In the genomic region with DNA sequence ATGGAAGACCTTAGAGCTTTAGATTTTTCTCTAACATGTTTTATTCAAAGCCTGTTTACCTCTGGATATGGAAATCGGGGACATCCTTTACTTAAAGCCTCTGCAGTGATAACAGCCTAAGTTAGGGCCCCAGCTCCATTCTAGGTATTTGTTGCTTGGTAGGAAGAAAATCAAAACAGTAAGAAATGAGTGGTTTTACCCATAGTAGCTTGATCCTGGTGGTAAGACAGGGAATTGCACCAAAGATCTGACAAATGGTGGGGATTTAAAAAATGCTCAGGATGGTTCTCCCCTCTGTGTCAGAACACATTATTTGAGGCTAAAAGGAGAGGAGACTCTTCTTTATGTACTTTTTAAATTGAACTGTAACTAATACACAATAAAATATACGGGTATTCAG, we compare ENCODE assay signal across 15 cellular contexts. TPM values are rescaled to one million over a fixed set of nuclear protein-coding genes. Genes with fewer than 3 reads are reported as not detected.
A peak's percentile ranks its signal among the peaks of the same experiment; 100 is the strongest.
DNase-seq lines count a peak whose midpoint lies in the region; ATAC-seq, FAIRE-seq and TF ChIP-seq lines count a peak whose summit lies in the region.
"Had no signal": no experiment of that assay in that cellular context is flagged by ENCODE, and none has a peak within 500 bp of the region (broad histone marks: within the 10 kb centered on the region; RNA-seq: fewer than 3 reads in every experiment).

No MANE protein-coding gene starts in this region.

- DNase-seq in A549 (ENCODE audit: low read depth in 1 of 2, low spot score in 1 of 2): peak; percentile 1 to 4
- DNase-seq in NAMALWA (ENCODE audit: low spot score): peak; percentile 30
- peak; percentile 1 to 2 for DNase-seq in erythroblast (lab: John Stamatoyannopoulos, UW)
- DNase-seq in foreskin fibroblast: no peak
- no peak for DNase-seq in HPDE6-E6E7 (ENCODE audit: extremely low spot score)
- no peak for DNase-seq in NCI-H1930 (lab: John Stamatoyannopoulos, UW)
- DNase-seq in HepG2 (ENCODE audit: low spot score): no peak
- DNase-seq: activated naive CD4-positive, alpha-beta T cell treated with anti-CD3 and anti-CD28 coated beads, Interleukin-2, amount 10 ng/mL, durations not matched to agents 7 days and 5 days; Right ventricle myocardium superior; stimulated activated CD4-positive, alpha-beta T cell treated with anti-CD3 and anti-CD28 coated beads, Interleukin-4, amount 100 ng/mL, for 4 hours; stimulated activated naive CD4-positive, alpha-beta T cell treated with Interleukin-2 at 50 U/mL for 16 hours had no signal

- in situ Hi-C loops in HepG2 (cut with HindIII; ENCODE audit: extremely low pct_ligation_motif_present, low pct_unique_long_range_greater_than_20kb): no loop called here

- no peaks in the 10 kb centered on the region for H3K27me3 ChIP-seq in HepG2 (ENCODE audit: control insufficient read depth in 1 of 2, insufficient read depth in 2 of 2, low read length in 2 of 2)

- ATAC-seq in A549 (no peak), HepG2 (no peak)

- no peaks in the 10 kb centered on the region for H3K79me2 ChIP-seq in HepG2 (ENCODE audit: insufficient read depth, low read length)

- POLR2A ChIA-PET in A549 (lab: Yijun Ruan, JAX): no interaction called here
- POLR2A ChIA-PET in HepG2 (lab: Yijun Ruan, JAX): no interaction called here

- H3K4me1 ChIP-seq in A549: no peaks in the 10 kb centered on the region
- no peaks in the 10 kb centered on the region for H3K4me1 ChIP-seq in HepG2 (ENCODE audit: insufficient read depth, low read length)

- TF ChIP-seq EP300 in A549 (IDR thresholded peaks at IDR 0.05) (no peak), HepG2 (IDR thresholded peaks at IDR 0.05; ENCODE audit: low read depth in 2 of 2, low read length in 2 of 2) (no peak), HepG2 (CRISPR knock-in tag; IDR thresholded peaks at IDR 0.05; ENCODE audit: borderline replicate concordance) (no peak)

- no peaks in the 10 kb centered on the region for H4K20me1 ChIP-seq in HepG2 (ENCODE audit: insufficient read depth, low read length)

- no peaks in the 10 kb centered on the region for H3K36me3 ChIP-seq in HepG2 (replicated peaks in 1 of 2; ENCODE audit: control insufficient read depth in 1 of 2, insufficient read depth in 2 of 2, low read length in 2 of 2)

- TF ChIP-seq POLR2A in A549 (IDR thresholded peaks at IDR 0.05; ENCODE audit: low read length) (no peak), erythroblast (IDR thresholded peaks at IDR 0.05; ENCODE audit: low read length) (no peak), HepG2 (IDR thresholded peaks at IDR 0.05; ENCODE audit: insufficient read depth in 1 of 2, low read depth in 2 of 2, low read length in 2 of 2) (no peak)

- no peak overlapping the region for H3K27ac ChIP-seq in A549
- H3K27ac ChIP-seq in HepG2 (ENCODE audit: extremely low read length, insufficient read depth, low read length): no peak overlapping the region
- H3K27ac ChIP-seq: HL-60 had no signal

- 5% methylated on average over 2 of the region's 2 CpGs for WGBS in A549 (ENCODE audit: missing lambda C conversion rate)
- 5% methylated on average over 2 of the region's 2 CpGs for WGBS in HepG2 (ENCODE audit: low lambda C conversion rate)

- H3K4me3 ChIP-seq in A549 (no peak overlapping the region), GM12875 (ENCODE audit: low read depth, low read length) (no peak overlapping the region), foreskin fibroblast (ENCODE audit: low read depth in 1 of 2, low read length in 2 of 2) (no peak overlapping the region), HepG2 (replicated peaks in 1 of 3; ENCODE audit: insufficient read depth in 1 of 3, low read depth in 2 of 3, low read length in 3 of 3) (no peak overlapping the region)

- H3K4me2 ChIP-seq in A549 (no peak overlapping the region), HepG2 (ENCODE audit: low read depth, low read length) (no peak overlapping the region)

- no peak for TF ChIP-seq CTCF in A549 (IDR thresholded peaks at IDR 0.05)
- peak; percentile 34; the same call in 1 of the 2 replicates for TF ChIP-seq CTCF in GM12875 (IDR thresholded peaks at IDR 0.05; ENCODE audit: borderline replicate concordance, insufficient read depth, low read depth, low read length)
- TF ChIP-seq CTCF in foreskin fibroblast (IDR thresholded peaks at IDR 0.05; ENCODE audit: low read depth, low read length): no peak
- TF ChIP-seq CTCF in HepG2 (CRISPR knock-in tag; IDR thresholded peaks at IDR 0.05): no peak

- TF ChIP-seq RAD21 in A549 (conservative IDR thresholded peaks at IDR 0.05 in 1 of 2, IDR thresholded peaks at IDR 0.05 in 1 of 2) (no peak), HepG2 (CRISPR knock-in tag; IDR thresholded peaks at IDR 0.05) (no peak)

- no TSS peak for BruUV-seq in HepG2 (replicated peaks; lab: Mats Ljungman, UMichigan)

- FAIRE-seq in A549 (lab: Jason Lieb, UNC): peak; percentile 7
- no peak for FAIRE-seq in HepG2 (lab: Jason Lieb, UNC)
- FAIRE-seq: TTC549 had no signal

- CTCF ChIA-PET in A549 (lab: Yijun Ruan, JAX) (interaction anchor here (1.4 kb wide), 1 partner anchor 16 kb away, joined by 3 read pairs; no protein-coding TSS in a partner anchor), HepG2 (lab: Yijun Ruan, JAX; ENCODE audit: low intra/inter-chr PET ratio, low total read pairs) (no interaction called here)

- H3K9me3 ChIP-seq in A549 (no peaks in the 10 kb centered on the region), HepG2 (ENCODE audit: low read length) (no peaks in the 10 kb centered on the region)

- no peak overlapping the region for H2AFZ ChIP-seq in HepG2 (ENCODE audit: low read length)

- intact Hi-C loops in HepG2 (cut with micrococcal nuclease; ENCODE audit: unreplicated experiment): no loop called here

- H3K9ac ChIP-seq in HepG2 (ENCODE audit: insufficient read depth, low read depth, low read length): no peak overlapping the region

TF ChIP-seq in A549, 52 proteins besides CTCF, POLR2A, EP300 and RAD21 (continues in another document):
- TF ChIP-seq ESRRA (IDR thresholded peaks at IDR 0.05; ENCODE audit: borderline replicate concordance, low read length) (no peak), ZFP36 (IDR thresholded peaks at IDR 0.05; ENCODE audit: borderline replicate concordance, partially characterized antibody) (no peak)
- TF ChIP-seq, protein P1, sequence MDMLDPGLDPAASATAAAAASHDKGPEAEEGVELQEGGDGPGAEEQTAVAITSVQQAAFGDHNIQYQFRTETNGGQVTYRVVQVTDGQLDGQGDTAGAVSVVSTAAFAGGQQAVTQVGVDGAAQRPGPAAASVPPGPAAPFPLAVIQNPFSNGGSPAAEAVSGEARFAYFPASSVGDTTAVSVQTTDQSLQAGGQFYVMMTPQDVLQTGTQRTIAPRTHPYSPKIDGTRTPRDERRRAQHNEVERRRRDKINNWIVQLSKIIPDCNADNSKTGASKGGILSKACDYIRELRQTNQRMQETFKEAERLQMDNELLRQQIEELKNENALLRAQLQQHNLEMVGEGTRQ (IDR thresholded peaks at IDR 0.05): no peak

TF ChIP-seq in HepG2, 621 proteins besides CTCF, POLR2A, EP300 and RAD21 (continues in another document):
- TF ChIP-seq, protein P2, sequence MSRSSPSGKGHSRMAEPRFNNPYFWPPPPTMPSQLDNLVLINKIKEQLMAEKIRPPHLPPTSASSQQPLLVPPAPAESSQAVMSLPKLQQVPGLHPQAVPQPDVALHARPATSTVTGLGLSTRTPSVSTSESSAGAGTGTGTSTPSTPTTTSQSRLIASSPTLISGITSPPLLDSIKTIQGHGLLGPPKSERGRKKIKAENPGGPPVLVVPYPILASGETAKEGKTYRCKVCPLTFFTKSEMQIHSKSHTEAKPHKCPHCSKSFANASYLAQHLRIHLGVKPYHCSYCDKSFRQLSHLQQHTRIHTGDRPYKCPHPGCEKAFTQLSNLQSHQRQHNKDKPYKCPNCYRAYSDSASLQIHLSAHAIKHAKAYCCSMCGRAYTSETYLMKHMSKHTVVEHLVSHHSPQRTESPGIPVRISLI (CRISPR knock-in tag; IDR thresholded peaks at IDR 0.05; ENCODE audit: borderline replicate concordance): no peak
- no peak for TF ChIP-seq TGIF2 (CRISPR knock-in tag; IDR thresholded peaks at IDR 0.05)
- TF ChIP-seq DPF2 (CRISPR knock-in tag; IDR thresholded peaks at IDR 0.05; ENCODE audit: borderline replicate concordance, low read depth): no peak

RNA-seq across cellular contexts. Expression of gene AFF2, which starts 52.4 kb away (rescaled TPM):
- polyA plus RNA-seq in A549 (2011; rRNA removed): 0.04 TPM in 2 replicates
- 0.01 TPM in 2 replicates for polyA plus RNA-seq in A549 (2012; cell fraction: cytosol; rRNA removed)
- polyA plus RNA-seq in A549 (2012; cell fraction: nucleus; rRNA removed): not detected in 2 replicates
- not detected in 3 replicates for polyA plus RNA-seq in A549 (2017; fragmentation: RNase III; extraction: RNeasy Plus Mini Kit Qiagen cat#74134 plus additional on column Dnase treatment)
- polyA minus RNA-seq in A549 (2011; rRNA and poly(A)+ RNA removed): 0.17 TPM in 1 of 2 replicates, not detected in the other
- total RNA-seq in HepG2 (2016; rRNA removed; fragmentation: Illumina TruSeq; extraction: Trizol): not detected in 2 replicates
- total RNA-seq in HepG2 (2016; cell fraction: cytosol; rRNA removed; fragmentation: Illumina TruSeq; extraction: Trizol; ENCODE audit: low read depth): 0.18 TPM in 1 of 2 replicates, not detected in the other
- total RNA-seq in HepG2 (2016; cell fraction: insoluble cytoplasmic fraction; rRNA removed; fragmentation: Illumina TruSeq; extraction: Trizol): not detected in 2 replicates
- total RNA-seq in HepG2 (2016; cell fraction: membrane; rRNA removed; fragmentation: Illumina TruSeq; extraction: Trizol): not detected in 2 replicates
- total RNA-seq in HepG2 (2016; cell fraction: nucleus; rRNA removed; fragmentation: Illumina TruSeq; extraction: Trizol): not detected in 2 replicates
- not detected in 2 replicates for polyA plus RNA-seq in HepG2 (2011; rRNA removed)
- polyA plus RNA-seq in HepG2 (2011; cell fraction: cytosol; rRNA removed): not detected in 2 replicates
- polyA plus RNA-seq in HepG2 (2011; cell fraction: nucleus; rRNA removed): not detected in 2 replicates
- polyA plus RNA-seq in HepG2 (2012): not detected in 2 replicates
- not detected in 2 replicates for polyA plus RNA-seq in HepG2 (2016; cell fraction: cytosol; fragmentation: Illumina TruSeq; extraction: Trizol; ENCODE audit: low read depth)
- not detected in 2 replicates for polyA plus RNA-seq in HepG2 (2016; cell fraction: insoluble cytoplasmic fraction; fragmentation: Illumina TruSeq; extraction: Trizol; ENCODE audit: low read depth)
- not detected in 2 replicates for polyA plus RNA-seq in HepG2 (2016; cell fraction: membrane; fragmentation: Illumina TruSeq; extraction: Trizol; ENCODE audit: low read depth)
- not detected in 2 replicates for polyA plus RNA-seq in HepG2 (2016; cell fraction: nucleus; fragmentation: Illumina TruSeq; extraction: Trizol; ENCODE audit: insufficient read depth, low read depth)
- polyA minus RNA-seq in HepG2 (2011; rRNA and poly(A)+ RNA removed; ENCODE audit: low replicate concordance): not detected in 2 replicates
- not detected in 2 replicates for polyA minus RNA-seq in HepG2 (2011; cell fraction: cytosol; rRNA and poly(A)+ RNA removed)
- polyA minus RNA-seq in HepG2 (2011; cell fraction: nucleus; rRNA and poly(A)+ RNA removed): not detected in 2 replicates
- total RNA-seq: NCI-H460 had no signal

Comparison
In these comparisons a context has a peak if more than half of its experiments do, and no peak if none do; other contexts are left out.
1. DNase-seq: peak in A549 (2 of 2), NAMALWA (single experiment) and erythroblast (2 of 2); none in foreskin fibroblast (0 of 2), HPDE6-E6E7 (single experiment), NCI-H1930 (0 of 2) and HepG2 (single experiment).